ENCODE assay signal across 19 cellular contexts in genomic region chr1:227849251-227849650, GRCh38. TPM values are rescaled to one million over a fixed set of nuclear protein-coding genes. Genes with fewer than 3 reads are reported as not detected.
"Had no signal": no experiment of that assay in that cellular context is flagged by ENCODE, and none has a peak within 500 bp of the region (broad histone marks: within the 10 kb centered on the region; RNA-seq: fewer than 3 reads in every experiment).

No MANE protein-coding gene starts in this region.

- H3K27ac ChIP-seq: esophagus squamous epithelium, hepatocyte, parathyroid adenoma, psoas muscle, right lobe of liver, tibial artery, upper lobe of left lung, uterus had no signal

- H3K79me2 ChIP-seq: hepatocyte, parathyroid adenoma had no signal

- H3K4me3 ChIP-seq: esophagus squamous epithelium, hepatocyte, mucosa of descending colon, psoas muscle, right lobe of liver, tibial artery, upper lobe of left lung, uterus had no signal

- H3K27me3 ChIP-seq: hepatocyte, right lobe of liver, upper lobe of left lung, uterus had no signal

- H3K4me2 ChIP-seq: hepatocyte had no signal

- H3K9me3 ChIP-seq: mucosa of descending colon, right lobe of liver, tibial artery, uterus had no signal

- DNase-seq: effector memory CD8-positive, alpha-beta T cell; esophagus squamous epithelium; foreskin fibroblast; head of caudate nucleus; kidney glomerular epithelial cell; mammary epithelial cell; mucosa of descending colon; occipital lobe; psoas muscle; retina; right lobe of liver; stimulated activated CD4-positive, alpha-beta T cell treated with anti-CD3 and anti-CD28 coated beads, Interleukin-4, amount 100 ng/mL, for 1 hour; stimulated activated CD8-positive, alpha-beta memory T cell treated with anti-CD3 and anti-CD28 coated beads, Interleukin-4, amount 100 ng/mL, for 48 hours; stimulated activated naive CD8-positive, alpha-beta T cell treated with anti-CD3 and anti-CD28 coated beads, Interleukin-15, Interleukin-2, amounts not matched to agents 100 U/mL and 50 U/mL, for 24 hours; tibial artery; upper lobe of left lung; uterus had no signal

- H3K9ac ChIP-seq: parathyroid adenoma had no signal

- H2AFZ ChIP-seq: hepatocyte, parathyroid adenoma had no signal

- H3K36me3 ChIP-seq: esophagus squamous epithelium, right lobe of liver, tibial artery, upper lobe of left lung, uterus had no signal

RNA-seq across cellular contexts. Expression of gene PRSS38, which starts 33.8 kb away (rescaled TPM):
- polyA plus RNA-seq: hepatocyte, mammary epithelial cell, psoas muscle had no signal
